In the genomic region with DNA sequence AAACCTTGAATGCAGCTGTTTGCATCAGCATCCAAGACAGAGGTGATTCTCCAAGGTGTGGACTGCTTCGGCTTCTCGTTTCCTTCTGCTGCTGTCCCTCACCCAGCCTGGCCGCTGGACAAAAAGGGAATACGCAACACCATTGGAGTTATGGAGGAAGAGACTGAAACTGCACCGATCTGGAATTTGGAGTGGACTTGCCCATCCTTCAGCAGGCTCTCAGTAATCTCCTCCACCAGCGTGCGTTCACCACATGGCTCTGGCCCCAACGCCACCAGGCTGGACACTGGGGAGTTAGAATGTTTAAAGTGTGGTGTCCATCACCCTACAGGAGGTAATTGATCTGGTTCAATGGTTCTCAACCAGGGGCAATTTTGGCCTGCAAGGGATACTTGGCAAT, we compare ENCODE assay signal across 28 cellular contexts.
"Had no signal": no experiment of that assay in that cellular context is flagged by ENCODE, and none has a peak within 500 bp of the region (broad histone marks: within the 10 kb centered on the region; RNA-seq: fewer than 3 reads in every experiment).

No MANE protein-coding gene starts in this region.

- H3K36me3 ChIP-seq: esophagus squamous epithelium, heart right ventricle, neutrophil, prostate gland, right atrium auricular region, tibial artery, upper lobe of left lung, vagina had no signal

- FAIRE-seq: endometrium, keratinocyte had no signal

- H3K4me3 ChIP-seq: coronary artery, esophagus squamous epithelium, heart right ventricle, lung, prostate gland, right atrium auricular region, testis, tibial artery, upper lobe of left lung, vagina had no signal

- H3K27ac Mint-ChIP-seq: immature natural killer cell; memory B cell; nephron progenitor cell; stimulated activated memory B cell treated with anti-CD40 and anti-IgM and Interleukin-4, amounts not matched to agents 10 μg/mL and 1 μg/mL and 100 μg/mL, for 72 hours had no signal

- H3K36me3 Mint-ChIP-seq: immature natural killer cell; memory B cell; stimulated activated memory B cell treated with anti-CD40 and anti-IgM and Interleukin-4, amounts not matched to agents 10 μg/mL and 1 μg/mL and 100 μg/mL, for 72 hours had no signal

- H3K4me3 Mint-ChIP-seq: immature natural killer cell; memory B cell; nephron progenitor cell; stimulated activated memory B cell treated with anti-CD40 and anti-IgM and Interleukin-4, amounts not matched to agents 10 μg/mL and 1 μg/mL and 100 μg/mL, for 72 hours had no signal

- H3K9me3 Mint-ChIP-seq: immature natural killer cell; memory B cell; nephron progenitor cell; stimulated activated memory B cell treated with anti-CD40 and anti-IgM and Interleukin-4, amounts not matched to agents 10 μg/mL and 1 μg/mL and 100 μg/mL, for 72 hours had no signal

- H3K27me3 ChIP-seq: esophagus squamous epithelium, heart right ventricle, neutrophil, right atrium auricular region, testis, tibial artery, upper lobe of left lung, vagina had no signal

- H3K9ac ChIP-seq: parathyroid adenoma had no signal

- H2AFZ ChIP-seq: parathyroid adenoma had no signal

- H3K4me1 Mint-ChIP-seq: memory B cell; stimulated activated memory B cell treated with anti-CD40 and anti-IgM and Interleukin-4, amounts not matched to agents 10 μg/mL and 1 μg/mL and 100 μg/mL, for 72 hours had no signal

- DNase-seq: central memory CD4-positive, alpha-beta T cell; dermis blood vessel endothelial cell; effector memory CD4-positive, alpha-beta T cell; erythroblast; esophagus squamous epithelium; foreskin melanocyte; glutamatergic neuron; heart right ventricle; hippocampal formation; immature natural killer cell; nephron progenitor cell; stimulated activated CD4-positive, alpha-beta T cell treated with anti-CD3 and anti-CD28 coated beads, Interleukin-4, amount 100 ng/mL, for 4 hours; stimulated activated naive CD8-positive, alpha-beta T cell treated with anti-CD3 and anti-CD28 coated beads, Interleukin-15, Interleukin-2, amounts not matched to agents 100 U/mL and 50 U/mL, for 24 hours; substantia nigra; testis; tibial artery; upper lobe of left lung had no signal

- H3K9me3 ChIP-seq: esophagus squamous epithelium, heart right ventricle, neutrophil, prostate gland, right atrium auricular region, testis, tibial artery, upper lobe of left lung, vagina had no signal

- H3K27ac ChIP-seq: coronary artery, esophagus squamous epithelium, heart right ventricle, neutrophil, parathyroid adenoma, prostate gland, right atrium auricular region, testis, tibial artery, upper lobe of left lung, vagina had no signal

- H3K4me1 ChIP-seq: prostate gland had no signal
